Comparison of ENCODE assay signal across 8 cellular contexts in the genomic region with DNA sequence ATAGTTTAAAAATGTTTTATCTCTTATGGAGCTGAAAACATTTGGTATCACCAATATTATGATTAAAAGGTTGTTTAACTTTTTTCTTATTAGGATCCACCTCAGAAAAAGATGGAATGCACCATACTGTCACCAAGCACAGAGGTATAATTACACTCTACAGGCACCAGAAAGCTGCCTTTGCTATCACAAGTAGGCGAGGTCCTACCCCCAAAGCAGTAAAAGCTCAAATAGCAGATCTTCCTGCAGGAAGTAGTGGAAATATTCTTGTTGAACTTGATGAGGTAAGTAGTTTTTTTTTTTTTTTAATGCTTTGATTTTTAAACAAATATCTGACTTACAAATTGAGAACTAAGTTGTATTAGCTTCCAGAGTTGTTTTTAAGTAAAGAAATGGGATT.
"Had no signal": no experiment of that assay in that cellular context is flagged by ENCODE, and none has a peak within 500 bp of the region (broad histone marks: within the 10 kb centered on the region; RNA-seq: fewer than 3 reads in every experiment).

No MANE protein-coding gene starts in this region.

- FAIRE-seq: HepG2 had no signal

- DNase-seq: GM23248, GOT3, H7, HFFc6 had no signal

- ATAC-seq: HCT116, HepG2 had no signal

- H3K4me3 ChIP-seq: GM23248, HAP-1 had no signal

- H3K27ac ChIP-seq: GM23248, HL-60 had no signal

- H2AFZ ChIP-seq: GM23248 had no signal

- H3K9me3 ChIP-seq: HAP-1 had no signal
